ENCODE assay signal across 17 cellular contexts in genomic region chr15:99085413-99086326, GRCh38. TPM values are rescaled to one million over a fixed set of nuclear protein-coding genes. Genes with fewer than 3 reads are reported as not detected.
DNase-seq lines count a peak whose midpoint lies in the region; ATAC-seq and TF ChIP-seq lines count a peak whose summit lies in the region.
"Had no signal": no experiment of that assay in that cellular context is flagged by ENCODE, and none has a peak within 500 bp of the region (broad histone marks: within the 10 kb centered on the region; RNA-seq: fewer than 3 reads in every experiment).

No MANE protein-coding gene starts in this region.

- no peaks in the 10 kb centered on the region for H3K9me3 ChIP-seq in esophagus squamous epithelium
- H3K9me3 ChIP-seq: adrenal gland had no signal

- no peak overlapping the region for H3K4me3 Mint-ChIP-seq in activated T-helper 17 cell treated with anti-CD3 and anti-CD28 coated beads, Interleukin-2, amount 50 U/mL, for 72 hours
- H3K4me3 Mint-ChIP-seq: activated CD4-positive, alpha-beta memory T cell treated with anti-CD3 and anti-CD28 coated beads for 36 hours; activated T-helper 1 cell treated with anti-CD3 and anti-CD28 coated beads, Interleukin-12 subunit alpha, Interleukin-12 subunit beta, Interleukin-2, Interleukin-4 antibody, amounts not matched to agents 30 ng/mL and 10 ng/mL and 1 ng/mL, durations not matched to agents 14 hours and 24 hours and 36 hours had no signal

- no peaks in the 10 kb centered on the region for H3K27me3 ChIP-seq in esophagus squamous epithelium
- H3K27me3 ChIP-seq: adrenal gland, BLaER1 had no signal

- peaks cover 16% of the 10 kb centered on the region for H3K27me3 Mint-ChIP-seq in activated T-helper 17 cell treated with anti-CD3 and anti-CD28 coated beads, Interleukin-2, amount 50 U/mL, for 72 hours

- H3K4me1 Mint-ChIP-seq in activated T-helper 17 cell treated with anti-CD3 and anti-CD28 coated beads, Interleukin-2, amount 50 U/mL, for 72 hours: peaks cover 7% of the 10 kb centered on the region

- H3K36me3 Mint-ChIP-seq in activated T-helper 17 cell treated with anti-CD3 and anti-CD28 coated beads, Interleukin-2, amount 50 U/mL, for 72 hours (ENCODE audit: low read depth): no peaks in the 10 kb centered on the region
- H3K36me3 Mint-ChIP-seq: activated CD4-positive, alpha-beta memory T cell treated with anti-CD3 and anti-CD28 coated beads for 36 hours; naive B cell had no signal

- DNase-seq in EH (ENCODE audit: low read depth) (peak; percentile 75), RKO (ENCODE audit: low spot score) (peak; percentile 14), esophagus squamous epithelium (lab: John Stamatoyannopoulos, UW) (no peak), posterior vena cava (ENCODE audit: low spot score) (peak; percentile 44)
- no peak for DNase-seq in stimulated activated CD4-positive, alpha-beta T cell treated with anti-CD3 and anti-CD28 coated beads, Interleukin-4, amount 100 ng/mL, for 24 hours
- DNase-seq: activated CD4-positive, alpha-beta memory T cell treated with anti-CD3 and anti-CD28 coated beads for 36 hours; DMS153; left ventricle myocardium inferior; naive B cell; NCI-H2029; NCI-H69 had no signal

- TF ChIP-seq CTCF in esophagus squamous epithelium (IDR thresholded peaks at IDR 0.05): no peak

- no peak overlapping the region for H3K27ac Mint-ChIP-seq in activated T-helper 17 cell treated with anti-CD3 and anti-CD28 coated beads, Interleukin-2, amount 50 U/mL, for 72 hours
- H3K27ac Mint-ChIP-seq: activated CD4-positive, alpha-beta memory T cell treated with anti-CD3 and anti-CD28 coated beads for 36 hours; activated T-helper 1 cell treated with anti-CD3 and anti-CD28 coated beads, Interleukin-12 subunit alpha, Interleukin-12 subunit beta, Interleukin-2, Interleukin-4 antibody, amounts not matched to agents 30 ng/mL and 10 ng/mL and 1 ng/mL, durations not matched to agents 14 hours and 24 hours and 36 hours; naive B cell had no signal

- H3K4me3 ChIP-seq in esophagus squamous epithelium: no peak overlapping the region
- H3K4me3 ChIP-seq: adrenal gland, BLaER1, left ventricle myocardium inferior had no signal

- TF ChIP-seq POLR2A in esophagus squamous epithelium (IDR thresholded peaks at IDR 0.05): no peak

- no peaks in the 10 kb centered on the region for H3K36me3 ChIP-seq in esophagus squamous epithelium
- H3K36me3 ChIP-seq: adrenal gland, BLaER1, left ventricle myocardium inferior had no signal

- intact Hi-C loops in esophagus squamous epithelium (cut with DNase I): no loop called here
- intact Hi-C loops in posterior vena cava (cut with DNase I): no loop called here

- 45 to 65% methylated on average over 4 of the region's 8 CpGs for WGBS in esophagus squamous epithelium, 2 donors

- ATAC-seq in activated T-helper 17 cell treated with anti-CD3 and anti-CD28 coated beads, Interleukin-2, amount 50 U/mL, for 72 hours (replicated peaks): no peak
- ATAC-seq in GM18511 (IDR thresholded peaks at IDR 0.05; ENCODE audit: unreplicated experiment): no peak
- no peak for ATAC-seq in GM21825 (IDR thresholded peaks at IDR 0.05; ENCODE audit: unreplicated experiment)

- H3K27ac ChIP-seq in esophagus squamous epithelium: peak overlapping the region in 3 of 4 donors; percentile 42 to 68 (median 65)
- H3K27ac ChIP-seq: adrenal gland, BLaER1, left ventricle myocardium inferior had no signal

- peaks cover 0 to 4% (median 0%) of the 10 kb centered on the region in 3 donors for H3K4me1 ChIP-seq in esophagus squamous epithelium
- H3K4me1 ChIP-seq: adrenal gland, left ventricle myocardium inferior had no signal

- H3K9me3 Mint-ChIP-seq in activated T-helper 17 cell treated with anti-CD3 and anti-CD28 coated beads, Interleukin-2, amount 50 U/mL, for 72 hours: no peaks in the 10 kb centered on the region
- H3K9me3 Mint-ChIP-seq: activated CD4-positive, alpha-beta memory T cell treated with anti-CD3 and anti-CD28 coated beads for 36 hours; activated T-helper 1 cell treated with anti-CD3 and anti-CD28 coated beads, Interleukin-12 subunit alpha, Interleukin-12 subunit beta, Interleukin-2, Interleukin-4 antibody, amounts not matched to agents 30 ng/mL and 10 ng/mL and 1 ng/mL, durations not matched to agents 14 hours and 24 hours and 36 hours had no signal

RNA-seq across cellular contexts. Expression of gene SYNM, which starts 19.2 kb away (rescaled TPM):
- total RNA-seq in esophagus squamous epithelium (100 to 1,000 TPM in 1 of 4 donors, 10 to 100 TPM in 3; 18.1 to 262 (median 42.0) TPM), posterior vena cava (100 to 1,000 TPM; 447 to 863 TPM)
- under 1 TPM; 0.43 to 0.58 TPM for total RNA-seq in activated T-helper 17 cell treated with anti-CD3 and anti-CD28 coated beads, Interleukin-2, amount 50 U/mL, for 72 hours

Comparison
In these comparisons a context has a peak if more than half of its experiments do, and no peak if none do; other contexts are left out.
1. DNase-seq: peak in EH (single experiment), RKO (single experiment) and posterior vena cava (single experiment); none in esophagus squamous epithelium (single experiment) and stimulated activated CD4-positive, alpha-beta T cell treated with anti-CD3 and anti-CD28 coated beads, Interleukin-4, amount 100 ng/mL, for 24 hours (single experiment).
2. RNA of gene SYNM, which starts 19.2 kb away (total RNA-seq): 447 to 863 TPM in posterior vena cava and 18.1 to 262 TPM in esophagus squamous epithelium; 0.43 to 0.58 TPM in activated T-helper 17 cell treated with anti-CD3 and anti-CD28 coated beads, Interleukin-2, amount 50 U/mL, for 72 hours; every median in the first group is over 10 times any median in the second.